ENCODE assay signal across 8 cellular contexts in genomic region chr6:133568970-133569889, GRCh38.
DNase-seq lines count a peak whose midpoint lies in the region; ATAC-seq, FAIRE-seq and TF ChIP-seq lines count a peak whose summit lies in the region.

No MANE protein-coding gene starts in this region.

- H3K4me1 ChIP-seq in HAP-1 (no peaks in the 10 kb centered on the region), mucosa of descending colon (ENCODE audit: low read depth) (no peaks in the 10 kb centered on the region)

- H3K4me3 Mint-ChIP-seq in T-helper 17 cell: peak overlapping the region; percentile 82

- H3K9me3 ChIP-seq in HAP-1 (no peaks in the 10 kb centered on the region), T-helper 17 cell (ENCODE audit: control insufficient read depth, low read length, poor library complexity, severe bottlenecking) (no peaks in the 10 kb centered on the region), mucosa of descending colon (no peaks in the 10 kb centered on the region)

- DNase-seq in SIG-M5 treated with dmso at 0.1 percent for 504 hours (lab: John Stamatoyannopoulos, UW; ENCODE audit: unreplicated experiment): peak; percentile 20
- no peak for DNase-seq in SIG-M5 (lab: John Stamatoyannopoulos, UW)
- peak; percentile 44 to 70 for DNase-seq in HAP-1 (ENCODE audit: low spot score in 2 of 2)
- DNase-seq in NB4 (ENCODE audit: low read depth): peak; percentile 25
- DNase-seq in T-helper 17 cell: no peak
- no peak for DNase-seq in epithelial cell of proximal tubule (ENCODE audit: low read depth)
- peak in 1 of 3 donors; percentile 21 for DNase-seq in mucosa of descending colon
- peak; percentile 84 for DNase-seq in urothelium cell line (ENCODE audit: low spot score)

- peak overlapping the region; percentile 14 for H3K4me3 ChIP-seq in HAP-1
- H3K4me3 ChIP-seq in NB4 (ENCODE audit: low read depth, low read length): no peak overlapping the region
- peak overlapping the region; percentile 44 for H3K4me3 ChIP-seq in epithelial cell of proximal tubule (ENCODE audit: low read depth, low read length)
- no peak overlapping the region for H3K4me3 ChIP-seq in mucosa of descending colon

- H3K4me1 Mint-ChIP-seq in T-helper 17 cell: peaks cover 6% of the 10 kb centered on the region

- peaks cover 35% of the 10 kb centered on the region for H3K27me3 Mint-ChIP-seq in T-helper 17 cell

- intact Hi-C loops in mucosa of descending colon (cut with DNase I, micrococcal nuclease): loop anchor here in 1 of 2 donors (10.0 kb wide), 1 partner anchor 346 kb away; no protein-coding TSS in a partner anchor

- TF ChIP-seq CTCF in NB4 (IDR thresholded peaks at IDR 0.05; ENCODE audit: low read depth, low read length): peak; percentile 75
- peak; percentile 99 for TF ChIP-seq CTCF in epithelial cell of proximal tubule (conservative IDR thresholded peaks at IDR 0.05; ENCODE audit: low read depth, low read length)
- peak; percentile 21 for TF ChIP-seq CTCF in mucosa of descending colon (IDR thresholded peaks at IDR 0.05)

- in situ Hi-C loops in HAP-1 (cut with MboI; ENCODE audit: low sequenced_read_pairs): loop anchor here (10.0 to 25.0 kb wide), 3 partner anchors 336 to 518 kb away; no protein-coding TSS in a partner anchor

- H3K27me3 ChIP-seq in HAP-1 (ENCODE audit: low read depth): peaks cover 3% of the 10 kb centered on the region

- no peak for FAIRE-seq in urothelium cell line (lab: Jason Lieb, UNC)

- no peak for TF ChIP-seq POLR2A in NB4 (IDR thresholded peaks at IDR 0.05; ENCODE audit: extremely low read depth, insufficient read length)

- peak; percentile 68 for ATAC-seq in T-helper 17 cell
- peak; percentile 57 for ATAC-seq in mucosa of descending colon

- H3K27ac Mint-ChIP-seq in T-helper 17 cell: no peak overlapping the region

- no peaks in the 10 kb centered on the region for H3K36me3 ChIP-seq in HAP-1 (replicated peaks)
- no peaks in the 10 kb centered on the region for H3K36me3 ChIP-seq in mucosa of descending colon (ENCODE audit: low read depth)

- H3K36me3 Mint-ChIP-seq in T-helper 17 cell (ENCODE audit: low read depth): no peaks in the 10 kb centered on the region

Comparison
In these comparisons a context has a peak if more than half of its experiments do, and no peak if none do; other contexts are left out.
1. DNase-seq: peak in SIG-M5 treated with dmso at 0.1 percent for 504 hours (single experiment), HAP-1 (2 of 2), NB4 (single experiment) and urothelium cell line (single experiment); none in SIG-M5 (single experiment), T-helper 17 cell (0 of 3) and epithelial cell of proximal tubule (single experiment).
2. H3K4me3 ChIP-seq: peak in HAP-1 (single experiment) and epithelial cell of proximal tubule (single experiment); none in NB4 (single experiment) and mucosa of descending colon (single experiment).
3. CTCF ChIP-seq: peak in every context shown above with its lines; median percentile 99 in epithelial cell of proximal tubule; 75 in NB4; 21 in mucosa of descending colon.